ENCODE assay signal across 20 cellular contexts in the genomic region with DNA sequence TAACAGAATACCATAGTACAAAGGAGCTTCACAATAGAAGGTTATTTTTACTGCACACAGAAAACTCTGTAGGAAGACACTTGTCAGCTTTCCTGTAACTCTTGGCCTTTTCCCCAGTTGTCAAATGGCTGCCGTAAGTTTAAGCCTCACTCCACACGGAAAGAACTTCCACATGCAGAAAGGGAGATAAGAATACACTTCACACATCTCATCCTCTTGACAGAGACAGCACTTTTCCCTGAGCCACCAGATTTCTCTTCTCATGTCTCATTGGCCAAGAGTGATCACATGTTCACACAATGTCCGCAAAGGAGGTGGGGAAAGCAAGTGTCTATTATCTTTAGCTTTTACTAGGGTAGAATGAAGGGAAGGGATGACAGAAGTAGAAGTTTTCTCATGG.
"Had no signal": no experiment of that assay in that cellular context is flagged by ENCODE, and none has a peak within 500 bp of the region (broad histone marks: within the 10 kb centered on the region; RNA-seq: fewer than 3 reads in every experiment).

No MANE protein-coding gene starts in this region.

- H3K27me3 ChIP-seq: left lung had no signal

- ATAC-seq: heart right ventricle, left lung, sciatic nerve had no signal

- H3K36me3 ChIP-seq: heart right ventricle, left lung, thoracic aorta had no signal

- DNase-seq: activated B cell treated with CpG ODN at 0.5 μM for 24 hours; activated CD4-positive, alpha-beta memory T cell treated with anti-CD3 and anti-CD28 coated beads for 36 hours; activated CD4-positive, alpha-beta T cell treated with anti-CD3 and anti-CD28 coated beads for 48 hours; activated naive CD4-positive, alpha-beta T cell treated with Interleukin-2 at 50 U/mL for 16 hours; activated naive CD8-positive, alpha-beta T cell treated with anti-CD3 and anti-CD28 coated beads for 36 hours; activated T-cell treated with anti-CD3 and anti-CD28 coated beads, Interleukin-2, amount 50 U/mL, for 48 hours; cerebellar nuclear complex; heart right ventricle; left lung; nephron progenitor cell; occipital lobe; small intestine; stimulated activated CD4-positive, alpha-beta T cell treated with anti-CD3 and anti-CD28 coated beads, Interleukin-15, amount 100 ng/mL, for 24 hours; stimulated activated CD8-positive, alpha-beta memory T cell treated with anti-CD3 and anti-CD28 coated beads, Interleukin-4, amount 100 ng/mL, for 48 hours; stimulated activated naive CD4-positive, alpha-beta T cell; T-helper 1 cell had no signal

- H3K4me3 ChIP-seq: coronary artery, heart right ventricle, left lung, lung, thoracic aorta had no signal

- H3K4me1 ChIP-seq: left lung had no signal

- H3K27ac ChIP-seq: coronary artery, heart right ventricle, left lung, thoracic aorta had no signal
